Comparison of ENCODE assay signal across 18 cellular contexts in the genomic region with DNA sequence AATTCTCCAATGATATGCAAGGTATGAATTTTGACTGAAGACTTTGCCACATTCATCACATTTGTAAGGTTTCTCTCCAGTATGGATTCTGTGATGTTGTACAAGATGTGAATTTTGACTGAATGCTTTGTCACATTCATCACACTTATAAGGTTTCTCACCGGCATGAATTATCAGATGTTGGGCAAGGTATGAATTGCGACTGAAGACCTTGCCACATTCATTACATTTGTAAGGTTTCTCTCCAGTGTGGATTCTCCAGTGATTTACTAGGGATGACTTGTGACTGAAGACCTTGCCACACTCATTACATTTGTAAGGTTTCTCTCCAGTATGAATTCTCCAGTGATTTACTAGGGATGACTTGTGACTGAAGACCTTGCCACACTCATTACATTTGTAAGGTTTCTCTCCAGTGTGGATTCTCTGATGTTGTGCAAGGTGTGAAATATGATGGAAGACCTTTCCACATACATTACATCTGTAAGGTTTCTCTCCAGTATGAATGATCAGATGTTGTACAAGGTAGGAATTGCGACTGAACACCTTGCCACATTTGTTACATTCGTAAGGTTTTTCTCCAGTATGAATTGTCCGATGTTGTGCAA. TPM values are rescaled to one million over a fixed set of nuclear protein-coding genes. Genes with fewer than 3 reads are reported as not detected.
DNase-seq lines count a peak whose midpoint lies in the region; ATAC-seq, FAIRE-seq and TF ChIP-seq lines count a peak whose summit lies in the region.
"Had no signal": no experiment of that assay in that cellular context is flagged by ENCODE, and none has a peak within 500 bp of the region (broad histone marks: within the 10 kb centered on the region; RNA-seq: fewer than 3 reads in every experiment).

No MANE protein-coding gene starts in this region.

- no peak overlapping the region for H3K27ac Mint-ChIP-seq in activated T-cell treated with anti-CD3 and anti-CD28 coated beads, Interleukin-2, amount 50 U/mL, for 24 hours
- H3K27ac Mint-ChIP-seq: CD8-positive, alpha-beta T cell had no signal

- no peaks in the 10 kb centered on the region for H3K27me3 Mint-ChIP-seq in activated T-cell treated with anti-CD3 and anti-CD28 coated beads, Interleukin-2, amount 50 U/mL, for 24 hours

- peaks cover 92% of the 10 kb centered on the region for H3K36me3 Mint-ChIP-seq in activated T-cell treated with anti-CD3 and anti-CD28 coated beads, Interleukin-2, amount 50 U/mL, for 24 hours (ENCODE audit: low read depth)

- H2AFZ ChIP-seq in Karpas-422 (ENCODE audit: low read length) = no peak overlapping the region
- no peak overlapping the region for H2AFZ ChIP-seq in K562 (ENCODE audit: low read depth, low read length)

- no TSS peak for BruUV-seq in K562 (replicated peaks; lab: Mats Ljungman, UMichigan)

- POLR2A ChIA-PET in K562 (lab: Yijun Ruan, JAX) = no interaction called here

- H3K27me3 ChIP-seq in liver (ENCODE audit: control insufficient read depth in 4 of 4, insufficient read depth in 4 of 4, low read length in 3 of 4) (no peaks in the 10 kb centered on the region), right lobe of liver (no peaks in the 10 kb centered on the region), Karpas-422 (ENCODE audit: low read length) (no peaks in the 10 kb centered on the region), K562 (ENCODE audit: control insufficient read depth in 2 of 2, insufficient read depth in 2 of 2, low read length in 2 of 2) (no peaks in the 10 kb centered on the region), psoas muscle (ENCODE audit: insufficient read depth in 3 of 3, low read length in 2 of 3) (no peaks in the 10 kb centered on the region)

- intact Hi-C loops in right lobe of liver (cut with DNase I) (no loop called here), K562 (cut with micrococcal nuclease) (no loop called here), psoas muscle (cut with DNase I) (no loop called here)

- peaks cover 2 to 22% (median 15%) of the 10 kb centered on the region in 4 donors for H3K36me3 ChIP-seq in liver (ENCODE audit: control insufficient read depth in 4 of 4, insufficient read depth in 3 of 4, low read depth in 1 of 4, low read length in 3 of 4)
- H3K36me3 ChIP-seq in right lobe of liver = peaks cover 0 to 3% (median 0%) of the 10 kb centered on the region in 4 donors
- peaks cover 82% of the 10 kb centered on the region for H3K36me3 ChIP-seq in Karpas-422 (ENCODE audit: insufficient read depth, low read length)
- peaks cover 64% of the 10 kb centered on the region for H3K36me3 ChIP-seq in K562 (ENCODE audit: control insufficient read depth, insufficient read depth, low read length)
- peaks cover 0 to 27% of the 10 kb centered on the region in 2 donors for H3K36me3 ChIP-seq in psoas muscle (ENCODE audit: insufficient read depth in 1 of 2, low read depth in 1 of 2)

- H3K27ac ChIP-seq in liver (ENCODE audit: low read depth in 1 of 2, low read length in 2 of 2) (no peak overlapping the region), right lobe of liver (no peak overlapping the region), Karpas-422 (ENCODE audit: low read length) (no peak overlapping the region), K562 (ENCODE audit: extremely low read depth, low read depth, low read length) (no peak overlapping the region), psoas muscle (no peak overlapping the region)
- H3K27ac ChIP-seq: 22Rv1, A549, KMS-11 had no signal

- no peaks in the 10 kb centered on the region for H3K4me1 ChIP-seq in liver (ENCODE audit: control insufficient read depth in 4 of 4, insufficient read depth in 4 of 4, low read length in 3 of 4)
- no peaks in the 10 kb centered on the region for H3K4me1 ChIP-seq in right lobe of liver
- no peaks in the 10 kb centered on the region for H3K4me1 ChIP-seq in Karpas-422 (ENCODE audit: low read length)
- no peaks in the 10 kb centered on the region for H3K4me1 ChIP-seq in K562 (replicated peaks in 1 of 2; ENCODE audit: control insufficient read depth in 2 of 2, insufficient read depth in 2 of 2, low read length in 2 of 2)
- no peaks in the 10 kb centered on the region for H3K4me1 ChIP-seq in psoas muscle
- H3K4me1 ChIP-seq: A549 had no signal

- H3K9ac ChIP-seq in liver (ENCODE audit: low read depth in 1 of 2, low read length in 2 of 2) (no peak overlapping the region), Karpas-422 (ENCODE audit: low read length) (no peak overlapping the region), K562 (ENCODE audit: insufficient read depth in 1 of 2, low read depth in 2 of 2, low read length in 2 of 2) (no peak overlapping the region)
- H3K9ac ChIP-seq: KMS-11 had no signal

- H3K4me3 Mint-ChIP-seq in activated T-cell treated with anti-CD3 and anti-CD28 coated beads, Interleukin-2, amount 50 U/mL, for 24 hours = no peak overlapping the region
- H3K4me3 Mint-ChIP-seq: CD8-positive, alpha-beta T cell had no signal

- TF ChIP-seq EP300 in K562 (IDR thresholded peaks at IDR 0.05; ENCODE audit: low read length) = no peak

- H3K9me1 ChIP-seq in K562 (ENCODE audit: control insufficient read depth, insufficient read depth, low read length) = no peaks in the 10 kb centered on the region

- H3K9me2 ChIP-seq in Karpas-422 (replicated peaks; ENCODE audit: insufficient read depth, low read length) = no peaks in the 10 kb centered on the region

- TF ChIP-seq RAD21 in liver (IDR thresholded peaks at IDR 0.05) (no peak), K562 (CRISPR knock-in tag; conservative IDR thresholded peaks at IDR 0.05 in 1 of 2, IDR thresholded peaks at IDR 0.05 in 1 of 2) (no peak)

- no peak for DNase-seq in right lobe of liver
- peak; percentile 39 for DNase-seq in Karpas-422
- DNase-seq in K562 (ENCODE audit: extremely low read depth in 1 of 4, low spot score in 3 of 4) = no peak
- no peak for DNase-seq in GM13976 (ENCODE audit: low spot score)
- DNase-seq in psoas muscle = no peak
- DNase-seq in EL = no peak
- DNase-seq in activated T-cell treated with anti-CD3 and anti-CD28 coated beads, Interleukin-2, amount 50 U/mL, for 24 hours = no peak
- DNase-seq: AML-193; Calu3; CD8-positive, alpha-beta T cell; DND-41; HCEC 1CT had no signal

- in situ Hi-C loops in K562 (cut with MboI) (no loop called here), GM13976 (cut with MboI; ENCODE audit: low sequenced_read_pairs, unreplicated experiment) (no loop called here)

- no peaks in the 10 kb centered on the region for H3K4me1 Mint-ChIP-seq in activated T-cell treated with anti-CD3 and anti-CD28 coated beads, Interleukin-2, amount 50 U/mL, for 24 hours (ENCODE audit: low read depth)

- peaks cover 47% of the 10 kb centered on the region for H3K9me3 Mint-ChIP-seq in activated T-cell treated with anti-CD3 and anti-CD28 coated beads, Interleukin-2, amount 50 U/mL, for 24 hours

- H3K4me2 ChIP-seq in Karpas-422 (ENCODE audit: low read depth, low read length, poor library complexity, severe bottlenecking) (no peak overlapping the region), K562 (ENCODE audit: insufficient read depth, low read length) (no peak overlapping the region)
- H3K4me2 ChIP-seq: A549, KMS-11 had no signal

- ATAC-seq in right lobe of liver (no peak), K562 (no peak), psoas muscle (no peak)
- ATAC-seq: A549; CD8-positive, alpha-beta T cell had no signal

- H3K79me2 ChIP-seq in Karpas-422 (ENCODE audit: low read length) (peaks cover 77% of the 10 kb centered on the region), K562 (ENCODE audit: control insufficient read depth, insufficient read depth, low read length) (peaks cover 40% of the 10 kb centered on the region)

- H3K9me3 ChIP-seq in liver (ENCODE audit: control insufficient read depth in 4 of 4, low read length in 3 of 4) (peaks cover 33 to 48% (median 34%) of the 10 kb centered on the region in 4 donors), right lobe of liver (peaks cover 0 to 15% (median 0%) of the 10 kb centered on the region in 4 donors), Karpas-422 (ENCODE audit: low read length) (peaks cover 61% of the 10 kb centered on the region), K562 (replicated peaks; ENCODE audit: control insufficient read depth, insufficient read depth, low read depth, low read length) (peaks cover 35% of the 10 kb centered on the region), psoas muscle (peaks cover 21% of the 10 kb centered on the region)

- 98% methylated on average over 5 of the region's 5 CpGs for WGBS in liver
- WGBS in right lobe of liver (ENCODE audit: insufficient coverage, low coverage, low lambda C conversion rate, missing lambda C conversion rate) = 93% methylated on average over 5 of the region's 5 CpGs
- WGBS in K562 (ENCODE audit: insufficient coverage, low coverage, missing lambda C conversion rate) = 97% methylated on average over 5 of the region's 5 CpGs
- 98 to 99% (median 98%) methylated on average over 5 of the region's 5 CpGs for WGBS in psoas muscle, 3 donors

- no peak for TF ChIP-seq CTCF in liver (IDR thresholded peaks at IDR 0.05; ENCODE audit: low read depth, low read length, missing input control)
- TF ChIP-seq CTCF in right lobe of liver (IDR thresholded peaks at IDR 0.05) = no peak
- no peak for TF ChIP-seq CTCF in K562 (IDR thresholded peaks at IDR 0.05 in 2 of 3, conservative IDR thresholded peaks at IDR 0.05 in 1 of 3; ENCODE audit: insufficient read depth in 2 of 3, low read depth in 1 of 3, low read length in 3 of 3)
- no peak for TF ChIP-seq CTCF in GM13976 (IDR thresholded peaks at IDR 0.05; ENCODE audit: borderline replicate concordance, control extremely low read depth, extremely low read depth, insufficient read depth, missing control alignments)
- TF ChIP-seq CTCF in psoas muscle (IDR thresholded peaks at IDR 0.05) = no peak

- H4K20me1 ChIP-seq in Karpas-422 (ENCODE audit: insufficient read depth, low read depth, low read length) (no peaks in the 10 kb centered on the region), K562 (replicated peaks; ENCODE audit: control insufficient read depth, insufficient read depth, low read length) (no peaks in the 10 kb centered on the region)

- TF ChIP-seq POLR2A in right lobe of liver (IDR thresholded peaks at IDR 0.05) (no peak), K562 (conservative IDR thresholded peaks at IDR 0.05) (no peak)

- no peak for FAIRE-seq in K562 (lab: Jason Lieb, UNC)
- FAIRE-seq: A549, G401.6, GM12892 had no signal

- CTCF ChIA-PET in K562 (lab: Yijun Ruan, JAX; ENCODE audit: low intra/inter-chr PET ratio) = no interaction called here

- H3K4me3 ChIP-seq in liver (ENCODE audit: low read depth in 1 of 3, low read length in 3 of 3) (peak overlapping the region in 2 of 3 donors; percentile 28 to 32), right lobe of liver (no peak overlapping the region), Karpas-422 (ENCODE audit: low read length) (no peak overlapping the region), K562 (no peak overlapping the region), psoas muscle (no peak overlapping the region)
- H3K4me3 ChIP-seq: A549 had no signal

RNA-seq across cellular contexts. Expression of a gene that starts 24.8 kb away (rescaled TPM):
- total RNA-seq in liver (10 to 100 TPM in 1 of 2 donors, 1 to 10 TPM in 1; 8.2 to 19.8 TPM), right lobe of liver (1 to 10 TPM; 2.5 to 5.9 (median 3.3) TPM), K562 (2014; rRNA removed) (35.2 and 35.3 TPM in 2 replicates), K562 (2014; rRNA removed; fragmentation: Illumina TruSeq; extraction: Trizol) (70.0 and 80.3 TPM in 2 replicates), K562 (2015; rRNA removed; fragmentation: Illumina TruSeq; extraction: Trizol) (63.2 and 67.0 TPM in 2 replicates), K562 (2021) (37.9 and 38.2 TPM in 2 replicates), psoas muscle (10 to 100 TPM in 1 of 4 donors, 1 to 10 TPM in 3; 3.9 to 11.5 (median 4.5) TPM)
- polyA plus RNA-seq in liver (1 to 10 TPM; 2.7 to 3.6 TPM), K562 (2011; rRNA removed) (74.3 and 82.6 TPM in 2 replicates), K562 (2014; fragmentation: Illumina TruSeq; extraction: Trizol) (47.8 and 54.1 TPM in 2 replicates), K562 (2014; fragmentation: Nextera tagmentation; extraction: Ambion mirVana) (10 to 100 TPM; 18.6 to 28.2 TPM), K562 (2014; rRNA removed) (49.9 and 51.9 TPM in 2 replicates), psoas muscle (10 to 100 TPM in 1 of 3 donors, 1 to 10 TPM in 2; 4.5 to 10.2 (median 7.7) TPM)
- 95.9 and 115 TPM in 2 replicates for total RNA-seq in Karpas-422 (2014; rRNA removed; shearing (Covaris generic); ENCODE audit: low replicate concordance)
- 132 and 250 TPM in 2 replicates for total RNA-seq in K562 (2011; cell fraction: chromatin; rRNA removed; ENCODE audit: low replicate concordance)
- 69.4 and 90.8 TPM in 2 replicates for total RNA-seq in K562 (2011; cell fraction: nucleolus; rRNA removed)
- total RNA-seq in K562 (2011; cell fraction: nucleoplasm; rRNA removed) = 166 and 244 TPM in 2 replicates
- 12.3 and 38.2 TPM in 2 replicates for polyA plus RNA-seq in K562 (2011; cell fraction: cytosol; rRNA removed)
- polyA plus RNA-seq in K562 (2011; cell fraction: nucleus; rRNA removed) = 129 and 148 TPM in 2 replicates
- polyA plus RNA-seq in K562 (2012) = 27.7 and 49.9 TPM in 2 replicates
- polyA minus RNA-seq in K562 (2011; rRNA and poly(A)+ RNA removed) = 63.7 and 81.3 TPM in 2 replicates
- polyA minus RNA-seq in K562 (2011; cell fraction: cytosol; rRNA and poly(A)+ RNA removed) = 19.2 and 20.6 TPM in 2 replicates
- 43.5 and 79.2 TPM in 2 replicates for polyA minus RNA-seq in K562 (2011; cell fraction: nucleus; rRNA and poly(A)+ RNA removed)

RNA-seq across cellular contexts. Expression of a gene that starts 43.3 kb away (rescaled TPM):
- total RNA-seq in liver (10 to 100 TPM in 1 of 2 donors, 1 to 10 TPM in 1; 4.9 to 12.8 TPM), right lobe of liver (1 to 10 TPM; 2.5 to 6.4 (median 4.0) TPM), K562 (2014; rRNA removed) (8.0 and 9.1 TPM in 2 replicates), K562 (2014; rRNA removed; fragmentation: Illumina TruSeq; extraction: Trizol) (15.4 and 17.7 TPM in 2 replicates), K562 (2015; rRNA removed; fragmentation: Illumina TruSeq; extraction: Trizol) (10.1 and 11.3 TPM in 2 replicates), K562 (2021) (12.9 and 15.2 TPM in 2 replicates), psoas muscle (10 to 100 TPM in 1 of 4 donors, 1 to 10 TPM in 3; 4.5 to 10.3 (median 7.9) TPM)
- polyA plus RNA-seq in liver (1 to 10 TPM in 1 of 2 donors, under 1 TPM in 1; 0.75 to 1.1 TPM), K562 (2011; rRNA removed) (15.9 and 16.9 TPM in 2 replicates), K562 (2014; fragmentation: Illumina TruSeq; extraction: Trizol) (8.7 and 9.2 TPM in 2 replicates), K562 (2014; fragmentation: Nextera tagmentation; extraction: Ambion mirVana) (10 to 100 TPM in 1 of 2 experiments, 1 to 10 TPM in 1; 5.3 to 11.1 TPM), K562 (2014; rRNA removed) (9.3 and 9.9 TPM in 2 replicates), psoas muscle (10 to 100 TPM in 1 of 3 donors, 1 to 10 TPM in 2; 2.0 to 10.5 (median 3.6) TPM)
- 24.0 and 43.8 TPM in 2 replicates for total RNA-seq in Karpas-422 (2014; rRNA removed; shearing (Covaris generic); ENCODE audit: low replicate concordance)
- total RNA-seq in K562 (2011; cell fraction: chromatin; rRNA removed; ENCODE audit: low replicate concordance) = 30.6 and 77.6 TPM in 2 replicates
- 22.2 and 27.2 TPM in 2 replicates for total RNA-seq in K562 (2011; cell fraction: nucleolus; rRNA removed)
- total RNA-seq in K562 (2011; cell fraction: nucleoplasm; rRNA removed) = 35.2 and 36.9 TPM in 2 replicates
- polyA plus RNA-seq in K562 (2011; cell fraction: cytosol; rRNA removed) = 5.1 and 10.3 TPM in 2 replicates
- 16.5 and 19.2 TPM in 2 replicates for polyA plus RNA-seq in K562 (2011; cell fraction: nucleus; rRNA removed)
- 5.4 and 9.6 TPM in 2 replicates for polyA plus RNA-seq in K562 (2012)
- polyA minus RNA-seq in K562 (2011; rRNA and poly(A)+ RNA removed) = 39.2 and 45.7 TPM in 2 replicates
- polyA minus RNA-seq in K562 (2011; cell fraction: cytosol; rRNA and poly(A)+ RNA removed) = 10.8 and 11.6 TPM in 2 replicates
- polyA minus RNA-seq in K562 (2011; cell fraction: nucleus; rRNA and poly(A)+ RNA removed) = 15.9 and 22.9 TPM in 2 replicates
- total RNA-seq: Calu3 had no signal

Comparison
In these comparisons a context has a peak if more than half of its experiments do, and no peak if none do; other contexts are left out.
1. H3K4me3 ChIP-seq: peak in liver (2 of 3); none in right lobe of liver (0 of 3), Karpas-422 (single experiment), K562 (single experiment) and psoas muscle (single experiment).